In the genomic region with DNA sequence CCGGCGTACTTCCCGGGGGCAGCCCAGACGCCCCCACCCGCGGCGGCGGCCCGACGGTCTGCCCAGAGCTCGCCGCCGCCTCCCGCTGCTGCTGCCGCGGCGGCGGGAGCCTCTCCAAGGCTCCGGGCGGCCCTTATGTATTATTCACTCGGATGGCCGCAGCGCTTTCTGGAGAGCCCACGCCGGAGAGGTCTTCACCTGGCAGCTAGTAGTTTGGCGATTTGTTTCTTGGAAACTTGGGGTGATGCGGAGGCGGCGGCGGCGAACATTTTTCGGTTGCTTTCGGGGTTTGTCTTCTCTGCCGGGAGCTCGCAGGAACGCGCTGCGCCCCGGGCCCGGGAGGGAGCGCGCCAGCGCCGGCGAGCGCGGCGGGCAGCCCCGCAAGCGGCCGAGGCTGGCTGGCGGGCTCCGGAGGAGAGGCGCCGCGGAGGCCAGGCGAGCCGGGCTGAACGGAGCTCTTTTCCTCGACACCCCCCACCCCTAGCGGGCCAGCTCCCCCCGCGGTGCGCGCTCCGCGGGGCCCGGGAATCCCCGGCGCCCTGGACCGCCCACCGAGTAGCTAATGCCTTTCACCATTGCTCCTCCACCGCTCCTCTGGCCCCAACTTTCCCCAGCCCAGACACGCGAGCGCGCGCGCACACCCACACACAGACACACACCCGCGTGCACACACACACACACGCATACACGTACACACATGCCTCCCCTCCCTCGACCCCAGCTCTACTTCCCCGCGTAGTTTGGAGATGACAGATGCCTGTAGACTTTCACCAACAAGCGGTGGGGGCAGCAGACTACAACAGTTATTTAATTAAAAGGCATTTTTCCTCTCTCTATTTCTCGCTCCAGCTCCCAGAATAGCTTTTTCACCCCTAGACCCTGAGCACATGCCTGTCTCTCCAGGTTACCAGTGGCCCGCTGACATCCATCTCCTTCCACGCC, we compare ENCODE assay signal across 8 cellular contexts.
A peak's percentile ranks its signal among the peaks of the same experiment; 100 is the strongest.
DNase-seq lines count a peak whose midpoint lies in the region; ATAC-seq and TF ChIP-seq lines count a peak whose summit lies in the region.

No MANE protein-coding gene starts in this region.

- DNase-seq in AG04449 (ENCODE audit: low read depth, low spot score) (no peak), SJSA1 (ENCODE audit: low read depth in 1 of 2, low spot score in 2 of 2) (peak in 1 of 2 experiments; percentile 22), breast epithelium (ENCODE audit: low spot score in 2 of 2) (no peak), islet precursor cell (peak; percentile 68), NOMO-1 treated with dmso at 0.1 percent for 144 hours (lab: John Stamatoyannopoulos, UW; ENCODE audit: unreplicated experiment) (no peak)
- peak; percentile 45 for DNase-seq in stimulated activated CD4-positive, alpha-beta T cell treated with anti-CD3 and anti-CD28 coated beads, Interleukin-15, amount 100 ng/mL, for 24 hours

- no peak for TF ChIP-seq POLR2A in breast epithelium (IDR thresholded peaks at IDR 0.05)

- CTCF ChIA-PET in AG04449 (lab: Yijun Ruan, JAX): interaction anchor here (0.6 to 2.3 kb wide), 8 partner anchors 10 to 1573 kb away, joined by 3 to 11 read pairs (median 3); no protein-coding TSS in a partner anchor

- POLR2A ChIA-PET in AG04449 (lab: Yijun Ruan, JAX): no interaction called here

- H3K27me3 ChIP-seq in SJSA1 (replicated peaks): peaks cover 24% of the 10 kb centered on the region
- H3K27me3 ChIP-seq in breast epithelium: peaks cover 0 to 12% of the 10 kb centered on the region in 2 donors

- H3K27ac ChIP-seq in SJSA1 (no peak overlapping the region), breast epithelium (peak overlapping the region; percentile 10 to 61)

- peak; percentile 22 for ATAC-seq in GM18867 (IDR thresholded peaks at IDR 0.05; ENCODE audit: unreplicated experiment)
- no peak for ATAC-seq in HG02763 (IDR thresholded peaks at IDR 0.05; ENCODE audit: unreplicated experiment)

- H3K36me3 ChIP-seq in SJSA1 (no peaks in the 10 kb centered on the region), breast epithelium (no peaks in the 10 kb centered on the region)

- no peaks in the 10 kb centered on the region for H3K9me3 ChIP-seq in SJSA1 (replicated peaks)
- H3K9me3 ChIP-seq in breast epithelium: no peaks in the 10 kb centered on the region

- H3K4me3 ChIP-seq in AG04449 (ENCODE audit: low read depth, low read length) (peak overlapping the region; percentile 66), SJSA1 (peak overlapping the region; percentile 26), breast epithelium (peak overlapping the region; percentile 48 to 69 (median 61))

- peaks cover 12% of the 10 kb centered on the region for H3K4me1 ChIP-seq in SJSA1 (replicated peaks)
- peaks cover 12 to 13% of the 10 kb centered on the region in 2 donors for H3K4me1 ChIP-seq in breast epithelium

- no peak for TF ChIP-seq CTCF in AG04449 (IDR thresholded peaks at IDR 0.05; ENCODE audit: insufficient read depth, low read length, missing control alignments)
- TF ChIP-seq CTCF in breast epithelium (IDR thresholded peaks at IDR 0.05): no peak

- intact Hi-C loops in breast epithelium (cut with DNase I; ENCODE audit: low total_unique reads): no loop called here

Comparison
In these comparisons a context has a peak if more than half of its experiments do, and no peak if none do; other contexts are left out.
1. DNase-seq: peak in islet precursor cell (single experiment) and stimulated activated CD4-positive, alpha-beta T cell treated with anti-CD3 and anti-CD28 coated beads, Interleukin-15, amount 100 ng/mL, for 24 hours (single experiment); none in AG04449 (single experiment), breast epithelium (0 of 2) and NOMO-1 treated with dmso at 0.1 percent for 144 hours (single experiment).
2. Peak in every context shown above with its lines, with median percentiles within 50 percentile points of each other: H3K4me3 ChIP-seq.